In genomic region chr1:179365342-179366092, GRCh38 we compare ENCODE assay signal across 1 cellular context.
A peak's percentile ranks its signal among the peaks of the same experiment; 100 is the strongest.
TF ChIP-seq lines count a peak whose summit lies in the region.

Gene AXDND1, plus strand, starts transcription at chr1:179365971. Its CDS starts 539 bp downstream, at chr1:179366510.

TF ChIP-seq in K562, 482 proteins besides CTCF, POLR2A, EP300 and RAD21 (continued from another document):
- TF ChIP-seq USF2 (CRISPR knock-in tag; IDR thresholded peaks at IDR 0.05) (no peak), ZNF431 (CRISPR knock-in tag; IDR thresholded peaks at IDR 0.05) (peak; percentile 64; the same call in 1 of the 2 replicates), GTF2A2 (tag; IDR thresholded peaks at IDR 0.05) (no peak), TFE3 (CRISPR knock-in tag; IDR thresholded peaks at IDR 0.05) (no peak), RHOXF2B (CRISPR knock-in tag; conservative IDR thresholded peaks at IDR 0.05) (no peak), HLTF (IDR thresholded peaks at IDR 0.05) (peak; percentile 88; the same call in 1 of the 2 replicates), MXI1 (IDR thresholded peaks at IDR 0.05; ENCODE audit: low read depth, low read length) (peak; percentile 97), PCBP1 (IDR thresholded peaks at IDR 0.05; ENCODE audit: low read depth, low read length, poor library complexity, severe bottlenecking) (no peak), ILK (tag; IDR thresholded peaks at IDR 0.05; ENCODE audit: borderline replicate concordance, low read depth) (no peak), MTA3 (IDR thresholded peaks at IDR 0.05; ENCODE audit: borderline replicate concordance) (0 out of 2 replicates have a peak, but pooled peaks have one; percentile 70), ZFPM2 (CRISPR knock-in tag; IDR thresholded peaks at IDR 0.05) (no peak), PREB (CRISPR knock-in tag; IDR thresholded peaks at IDR 0.05) (0 out of 2 replicates have a peak, but pooled peaks have one; percentile 96), IFI16 (CRISPR knock-in tag; IDR thresholded peaks at IDR 0.05) (no peak), RERE (CRISPR knock-in tag; IDR thresholded peaks at IDR 0.05; ENCODE audit: borderline replicate concordance) (no peak), ZNF507 (tag; conservative IDR thresholded peaks at IDR 0.05) (no peak), RNF219 (CRISPR knock-in tag; IDR thresholded peaks at IDR 0.05) (no peak), FOXA3 (CRISPR knock-in tag; conservative IDR thresholded peaks at IDR 0.05 in 1 of 2, IDR thresholded peaks at IDR 0.05 in 1 of 2) (peak in 1 of 2 experiments; percentile 61; a peak in 1 of 4 replicates), ZSCAN32 (CRISPR knock-in tag; IDR thresholded peaks at IDR 0.05) (no peak)
- TF ChIP-seq, protein P1, sequence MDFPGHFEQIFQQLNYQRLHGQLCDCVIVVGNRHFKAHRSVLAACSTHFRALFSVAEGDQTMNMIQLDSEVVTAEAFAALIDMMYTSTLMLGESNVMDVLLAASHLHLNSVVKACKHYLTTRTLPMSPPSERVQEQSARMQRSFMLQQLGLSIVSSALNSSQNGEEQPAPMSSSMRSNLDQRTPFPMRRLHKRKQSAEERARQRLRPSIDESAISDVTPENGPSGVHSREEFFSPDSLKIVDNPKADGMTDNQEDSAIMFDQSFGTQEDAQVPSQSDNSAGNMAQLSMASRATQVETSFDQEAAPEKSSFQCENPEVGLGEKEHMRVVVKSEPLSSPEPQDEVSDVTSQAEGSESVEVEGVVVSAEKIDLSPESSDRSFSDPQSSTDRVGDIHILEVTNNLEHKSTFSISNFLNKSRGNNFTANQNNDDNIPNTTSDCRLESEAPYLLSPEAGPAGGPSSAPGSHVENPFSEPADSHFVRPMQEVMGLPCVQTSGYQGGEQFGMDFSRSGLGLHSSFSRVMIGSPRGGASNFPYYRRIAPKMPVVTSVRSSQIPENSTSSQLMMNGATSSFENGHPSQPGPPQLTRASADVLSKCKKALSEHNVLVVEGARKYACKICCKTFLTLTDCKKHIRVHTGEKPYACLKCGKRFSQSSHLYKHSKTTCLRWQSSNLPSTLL (IDR thresholded peaks at IDR 0.05): 0 out of 2 replicates have a peak, but pooled peaks have one; percentile 57
- TF ChIP-seq, protein P2, sequence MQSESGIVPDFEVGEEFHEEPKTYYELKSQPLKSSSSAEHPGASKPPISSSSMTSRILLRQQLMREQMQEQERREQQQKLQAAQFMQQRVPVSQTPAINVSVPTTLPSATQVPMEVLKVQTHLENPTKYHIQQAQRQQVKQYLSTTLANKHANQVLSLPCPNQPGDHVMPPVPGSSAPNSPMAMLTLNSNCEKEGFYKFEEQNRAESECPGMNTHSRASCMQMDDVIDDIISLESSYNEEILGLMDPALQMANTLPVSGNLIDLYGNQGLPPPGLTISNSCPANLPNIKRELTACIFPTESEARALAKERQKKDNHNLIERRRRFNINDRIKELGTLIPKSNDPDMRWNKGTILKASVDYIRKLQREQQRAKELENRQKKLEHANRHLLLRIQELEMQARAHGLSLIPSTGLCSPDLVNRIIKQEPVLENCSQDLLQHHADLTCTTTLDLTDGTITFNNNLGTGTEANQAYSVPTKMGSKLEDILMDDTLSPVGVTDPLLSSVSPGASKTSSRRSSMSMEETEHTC (IDR thresholded peaks at IDR 0.05): no peak
- TF ChIP-seq, protein P3, sequence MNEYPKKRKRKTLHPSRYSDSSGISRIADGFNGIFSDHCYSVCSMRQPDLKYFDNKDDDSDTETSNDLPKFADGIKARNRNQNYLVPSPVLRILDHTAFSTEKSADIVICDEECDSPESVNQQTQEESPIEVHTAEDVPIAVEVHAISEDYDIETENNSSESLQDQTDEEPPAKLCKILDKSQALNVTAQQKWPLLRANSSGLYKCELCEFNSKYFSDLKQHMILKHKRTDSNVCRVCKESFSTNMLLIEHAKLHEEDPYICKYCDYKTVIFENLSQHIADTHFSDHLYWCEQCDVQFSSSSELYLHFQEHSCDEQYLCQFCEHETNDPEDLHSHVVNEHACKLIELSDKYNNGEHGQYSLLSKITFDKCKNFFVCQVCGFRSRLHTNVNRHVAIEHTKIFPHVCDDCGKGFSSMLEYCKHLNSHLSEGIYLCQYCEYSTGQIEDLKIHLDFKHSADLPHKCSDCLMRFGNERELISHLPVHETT (CRISPR knock-in tag; conservative IDR thresholded peaks at IDR 0.05 in 1 of 2, IDR thresholded peaks at IDR 0.05 in 1 of 2): peak in 1 of 2 experiments; percentile 79; a peak in 2 of 4 replicates
- TF ChIP-seq, protein P4, sequence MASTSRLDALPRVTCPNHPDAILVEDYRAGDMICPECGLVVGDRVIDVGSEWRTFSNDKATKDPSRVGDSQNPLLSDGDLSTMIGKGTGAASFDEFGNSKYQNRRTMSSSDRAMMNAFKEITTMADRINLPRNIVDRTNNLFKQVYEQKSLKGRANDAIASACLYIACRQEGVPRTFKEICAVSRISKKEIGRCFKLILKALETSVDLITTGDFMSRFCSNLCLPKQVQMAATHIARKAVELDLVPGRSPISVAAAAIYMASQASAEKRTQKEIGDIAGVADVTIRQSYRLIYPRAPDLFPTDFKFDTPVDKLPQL (IDR thresholded peaks at IDR 0.05; ENCODE audit: extremely low read depth, insufficient read length): no peak
TF ChIP-seq in K562: peak in this region for 166.
